In genomic region chr12:122031342-122032216, GRCh38 we compare ENCODE assay signal across 8 cellular contexts. TPM values are rescaled to one million over a fixed set of nuclear protein-coding genes. Genes with fewer than 3 reads are reported as not detected.
DNase-seq lines count a peak whose midpoint lies in the region; ATAC-seq and TF ChIP-seq lines count a peak whose summit lies in the region.

No MANE protein-coding gene starts in this region.

- POLR2A ChIA-PET in BJ (lab: Charles Lee) = no interaction called here

- CTCF ChIA-PET in BJ (lab: Yijun Ruan, JAX) = interaction anchor here (0.6 to 1.0 kb wide), 5 partner anchors 10 to 115 kb away, joined by 3 read pairs; no protein-coding TSS in a partner anchor

- in situ Hi-C loops in transverse colon (cut with MboI; ENCODE audit: low pct_ligation_motif_present in 1 of 4, low pct_unique_long_range_greater_than_20kb in 1 of 4, low sequenced_read_pairs in 3 of 4) = no loop called here

- H3K4me1 ChIP-seq in mucosa of descending colon (ENCODE audit: low read depth) (no peaks in the 10 kb centered on the region), transverse colon (peaks cover 0 to 3% (median 0%) of the 10 kb centered on the region in 4 donors)

- intact Hi-C loops in mucosa of descending colon (cut with DNase I, micrococcal nuclease) (no loop called here), transverse colon (cut with DNase I; ENCODE audit: low total_unique reads) (no loop called here)

- no peak for TF ChIP-seq EP300 in transverse colon (IDR thresholded peaks at IDR 0.05; ENCODE audit: low read depth)

- DNase-seq in BJ (ENCODE audit: low read depth) (no peak), HK-2 (ENCODE audit: unreplicated experiment) (peak; percentile 56), dermis blood vessel endothelial cell (peak; percentile 65), mucosa of descending colon (peak in 2 of 3 donors; percentile 67 to 75), transverse colon (peak; percentile 59), inferior parietal cortex (ENCODE audit: extremely low spot score) (no peak)
- peak; percentile 33 for DNase-seq in activated CD4-positive, alpha-beta T cell treated with anti-CD3 and anti-CD28 coated beads for 1 hour

- WGBS in transverse colon (ENCODE audit: low coverage in 1 of 2), 2 donors = 73% methylated on average over 21 of the region's 21 CpGs; no CpG with 5 or more reads in 1 of the 2 donors

- ATAC-seq in mucosa of descending colon (peak; percentile 83), HG03039 (IDR thresholded peaks at IDR 0.05; ENCODE audit: unreplicated experiment) (no peak)

- no peak overlapping the region for H3K27ac ChIP-seq in transverse colon

- no peaks in the 10 kb centered on the region for H3K27me3 ChIP-seq in BJ (ENCODE audit: control insufficient read depth, insufficient read depth, low read length)
- no peaks in the 10 kb centered on the region for H3K27me3 ChIP-seq in transverse colon

- TF ChIP-seq CTCF in BJ (IDR thresholded peaks at IDR 0.05; ENCODE audit: insufficient read depth, low read depth, low read length) (peak; percentile 81), mucosa of descending colon (IDR thresholded peaks at IDR 0.05) (peak; percentile 63), transverse colon (IDR thresholded peaks at IDR 0.05) (peak; percentile 70 to 83 (median 77))

- H3K9me3 ChIP-seq in mucosa of descending colon (no peaks in the 10 kb centered on the region), transverse colon (no peaks in the 10 kb centered on the region)

- H3K4me3 ChIP-seq in BJ (ENCODE audit: low read depth, low read length) (no peak overlapping the region), mucosa of descending colon (no peak overlapping the region), transverse colon (no peak overlapping the region)

- no peak for TF ChIP-seq POLR2A in transverse colon (IDR thresholded peaks at IDR 0.05)

- H3K36me3 ChIP-seq in BJ (ENCODE audit: control insufficient read depth, insufficient read depth, low read length) (no peaks in the 10 kb centered on the region), mucosa of descending colon (ENCODE audit: low read depth) (no peaks in the 10 kb centered on the region), transverse colon (no peaks in the 10 kb centered on the region)

RNA-seq across cellular contexts. Expression of gene BCL7A, which starts 9.9 kb away (rescaled TPM):
- 2.7 and 3.4 TPM in 2 replicates for polyA plus RNA-seq in BJ (2011; rRNA removed)
- polyA minus RNA-seq in BJ (2011; rRNA and poly(A)+ RNA removed) = 2.4 and 2.7 TPM in 2 replicates
- total RNA-seq in dermis blood vessel endothelial cell = 4.6 and 6.8 TPM in 2 replicates
- 10 to 100 TPM in 1 of 3 donors, 1 to 10 TPM in 2; 5.2 to 11.6 (median 5.7) TPM for total RNA-seq in mucosa of descending colon
- total RNA-seq in transverse colon = 1 to 10 TPM in 3 of 4 donors, under 1 TPM in 1; 0.75 to 6.8 (median 6.3) TPM

RNA-seq across cellular contexts. Expression of gene MLXIP, which starts 47.0 kb away (rescaled TPM):
- 3.3 and 4.8 TPM in 2 replicates for polyA plus RNA-seq in BJ (2011; rRNA removed)
- 11.0 and 12.9 TPM in 2 replicates for polyA minus RNA-seq in BJ (2011; rRNA and poly(A)+ RNA removed)
- total RNA-seq in dermis blood vessel endothelial cell (16.7 and 35.7 TPM in 2 replicates), mucosa of descending colon (100 to 1,000 TPM; 194 to 230 (median 201) TPM), transverse colon (100 to 1,000 TPM in 3 of 4 donors, 10 to 100 TPM in 1; 99.5 to 302 (median 151) TPM)

Comparison
In these comparisons a context has a peak if more than half of its experiments do, and no peak if none do; other contexts are left out.
1. DNase-seq: peak in HK-2 (single experiment), activated CD4-positive, alpha-beta T cell treated with anti-CD3 and anti-CD28 coated beads for 1 hour (single experiment), dermis blood vessel endothelial cell (single experiment), mucosa of descending colon (2 of 3) and transverse colon (single experiment); none in BJ (single experiment) and inferior parietal cortex (single experiment).
2. Peak in every context shown above with its lines, with median percentiles within 50 percentile points of each other: CTCF ChIP-seq.